ENCODE assay signal across 8 cellular contexts in the genomic region with DNA sequence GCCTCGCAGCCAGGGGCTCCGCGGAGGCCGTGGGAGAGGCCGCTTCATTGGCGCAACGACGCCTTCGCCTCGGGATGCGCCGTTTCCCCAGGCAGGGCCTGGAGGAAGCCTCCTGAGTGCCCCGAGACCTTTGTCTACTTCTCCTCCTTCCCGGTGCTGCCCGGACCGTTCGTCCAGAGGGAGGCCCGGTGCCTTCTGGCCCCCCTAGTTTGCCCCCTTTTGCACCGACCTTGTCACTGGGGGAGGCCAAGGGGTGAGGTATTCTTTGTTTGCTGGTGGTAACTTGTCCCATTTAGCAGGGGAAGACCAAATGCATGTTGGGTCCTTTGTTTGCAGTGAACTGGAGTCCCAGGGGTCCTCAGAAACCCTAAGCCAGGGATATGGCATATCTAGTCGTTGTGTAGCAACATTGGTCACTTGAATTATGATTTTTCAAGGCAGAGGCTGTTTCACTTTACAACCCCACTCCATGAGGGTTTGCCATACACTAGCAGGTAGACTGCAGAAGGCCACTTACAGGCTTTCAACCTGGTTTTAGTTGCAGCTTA. TPM values are rescaled to one million over a fixed set of nuclear protein-coding genes. Genes with fewer than 3 reads are reported as not detected.
A peak's percentile ranks its signal among the peaks of the same experiment; 100 is the strongest.
DNase-seq lines count a peak whose midpoint lies in the region; ATAC-seq, FAIRE-seq and TF ChIP-seq lines count a peak whose summit lies in the region.

No MANE protein-coding gene starts in this region.

- H3K4me3 ChIP-seq in kidney (ENCODE audit: low read length in 2 of 2): peak overlapping the region; percentile 67 to 68
- peak overlapping the region; percentile 99 for H3K4me3 ChIP-seq in thoracic aorta

- H3K9me3 ChIP-seq in kidney (ENCODE audit: control insufficient read depth in 1 of 2, low read length in 2 of 2) (no peaks in the 10 kb centered on the region), thoracic aorta (no peaks in the 10 kb centered on the region)

- peak; percentile 21 for DNase-seq in stimulated activated CD8-positive, alpha-beta memory T cell treated with anti-CD3 and anti-CD28 coated beads, Interleukin-15, amount 100 ng/mL, for 24 hours (ENCODE audit: low read depth)
- DNase-seq in stimulated activated CD8-positive, alpha-beta memory T cell treated with anti-CD3 and anti-CD28 coated beads, Interleukin-4, amount 100 ng/mL, for 48 hours: no peak
- peak; percentile 23 for DNase-seq in activated gamma-delta T cell treated with anti-CD3 and anti-CD28 coated beads, Interleukin-2, amount 50 U/mL, for 16 hours (ENCODE audit: low read depth)
- DNase-seq in kidney (no peak), thoracic aorta (ENCODE audit: low spot score) (no peak)

- FAIRE-seq in kidney (lab: Jason Lieb, UNC): no peak

- intact Hi-C loops in kidney (cut with DNase I): no loop called here

- H3K27me3 ChIP-seq in thoracic aorta (replicated peaks; ENCODE audit: insufficient read depth): no peaks in the 10 kb centered on the region

- ATAC-seq in thoracic aorta (ENCODE audit: insufficient number of reproducible peaks, low FRiP score, low read depth): peak; percentile 6
- ATAC-seq in HG03025 (IDR thresholded peaks at IDR 0.05; ENCODE audit: low FRiP score, unreplicated experiment): no peak
- ATAC-seq in GM19397 (IDR thresholded peaks at IDR 0.05; ENCODE audit: unreplicated experiment): no peak
- no peak for ATAC-seq in GM19328 (IDR thresholded peaks at IDR 0.05; ENCODE audit: unreplicated experiment)

- TF ChIP-seq CTCF in kidney (IDR thresholded peaks at IDR 0.05; ENCODE audit: borderline replicate concordance, extremely low read depth, insufficient read depth): no peak
- TF ChIP-seq CTCF in thoracic aorta (IDR thresholded peaks at IDR 0.05): no peak

- H3K36me3 ChIP-seq in kidney (ENCODE audit: control insufficient read depth in 1 of 2, insufficient read depth in 2 of 2, low read length in 2 of 2) (no peaks in the 10 kb centered on the region), thoracic aorta (no peaks in the 10 kb centered on the region)

- H3K27ac ChIP-seq in kidney (ENCODE audit: low read depth in 2 of 2, low read length in 2 of 2): peak overlapping the region; percentile 92 to 95
- H3K27ac ChIP-seq in thoracic aorta: peak overlapping the region; percentile 96 to 99

- H3K4me1 ChIP-seq in kidney (ENCODE audit: control insufficient read depth in 1 of 2, insufficient read depth in 1 of 2, low read depth in 1 of 2, low read length in 2 of 2) (peaks cover 4 to 6% of the 10 kb centered on the region in 2 donors), thoracic aorta (ENCODE audit: control insufficient read depth in 1 of 2, low read depth in 2 of 2) (peaks cover 17 to 22% of the 10 kb centered on the region in 2 donors)

- H3K9ac ChIP-seq in kidney (ENCODE audit: low read length in 2 of 2): peak overlapping the region; percentile 78 to 83

RNA-seq across cellular contexts. Expression of a gene that starts 0.6 kb away (rescaled TPM):
- total RNA-seq in kidney (59.7 TPM), thoracic aorta (10 to 100 TPM; 60.2 to 68.4 TPM)
- polyA plus RNA-seq in kidney (ENCODE audit: insufficient read depth, low read depth, low replicate concordance): 37.8 TPM

RNA-seq across cellular contexts. Expression of a gene that starts 21.9 kb away (rescaled TPM):
- 80.4 TPM for total RNA-seq in kidney
- 11.6 TPM for polyA plus RNA-seq in kidney (ENCODE audit: insufficient read depth, low read depth, low replicate concordance)
- 10 to 100 TPM; 37.2 to 38.7 TPM for total RNA-seq in thoracic aorta

Comparison
In these comparisons a context has a peak if more than half of its experiments do, and no peak if none do; other contexts are left out.
1. DNase-seq: peak in stimulated activated CD8-positive, alpha-beta memory T cell treated with anti-CD3 and anti-CD28 coated beads, Interleukin-15, amount 100 ng/mL, for 24 hours (single experiment) and activated gamma-delta T cell treated with anti-CD3 and anti-CD28 coated beads, Interleukin-2, amount 50 U/mL, for 16 hours (single experiment); none in stimulated activated CD8-positive, alpha-beta memory T cell treated with anti-CD3 and anti-CD28 coated beads, Interleukin-4, amount 100 ng/mL, for 48 hours (single experiment), kidney (single experiment) and thoracic aorta (single experiment).